ENCODE assay signal across 8 cellular contexts in genomic region chrX:131040781-131041180, GRCh38. TPM values are rescaled to one million over a fixed set of nuclear protein-coding genes. Genes with fewer than 3 reads are reported as not detected.
"Had no signal": no experiment of that assay in that cellular context is flagged by ENCODE, and none has a peak within 500 bp of the region (broad histone marks: within the 10 kb centered on the region; RNA-seq: fewer than 3 reads in every experiment).

No MANE protein-coding gene starts in this region.

- H3K4me3 ChIP-seq: GM12878 had no signal

- FAIRE-seq: G401.6, GM12878, GM12892, GM18507, GM19239 had no signal

- DNase-seq: GDM1, GF-D8 had no signal

- ATAC-seq: GM12878 had no signal

RNA-seq across cellular contexts. Expression of gene ARHGAP36, which starts 17.4 kb away (rescaled TPM):
- total RNA-seq: G401, GM12878 had no signal
- polyA plus RNA-seq: GM12878 had no signal
